1 cellular context compared by ENCODE assay signal in the genomic region with DNA sequence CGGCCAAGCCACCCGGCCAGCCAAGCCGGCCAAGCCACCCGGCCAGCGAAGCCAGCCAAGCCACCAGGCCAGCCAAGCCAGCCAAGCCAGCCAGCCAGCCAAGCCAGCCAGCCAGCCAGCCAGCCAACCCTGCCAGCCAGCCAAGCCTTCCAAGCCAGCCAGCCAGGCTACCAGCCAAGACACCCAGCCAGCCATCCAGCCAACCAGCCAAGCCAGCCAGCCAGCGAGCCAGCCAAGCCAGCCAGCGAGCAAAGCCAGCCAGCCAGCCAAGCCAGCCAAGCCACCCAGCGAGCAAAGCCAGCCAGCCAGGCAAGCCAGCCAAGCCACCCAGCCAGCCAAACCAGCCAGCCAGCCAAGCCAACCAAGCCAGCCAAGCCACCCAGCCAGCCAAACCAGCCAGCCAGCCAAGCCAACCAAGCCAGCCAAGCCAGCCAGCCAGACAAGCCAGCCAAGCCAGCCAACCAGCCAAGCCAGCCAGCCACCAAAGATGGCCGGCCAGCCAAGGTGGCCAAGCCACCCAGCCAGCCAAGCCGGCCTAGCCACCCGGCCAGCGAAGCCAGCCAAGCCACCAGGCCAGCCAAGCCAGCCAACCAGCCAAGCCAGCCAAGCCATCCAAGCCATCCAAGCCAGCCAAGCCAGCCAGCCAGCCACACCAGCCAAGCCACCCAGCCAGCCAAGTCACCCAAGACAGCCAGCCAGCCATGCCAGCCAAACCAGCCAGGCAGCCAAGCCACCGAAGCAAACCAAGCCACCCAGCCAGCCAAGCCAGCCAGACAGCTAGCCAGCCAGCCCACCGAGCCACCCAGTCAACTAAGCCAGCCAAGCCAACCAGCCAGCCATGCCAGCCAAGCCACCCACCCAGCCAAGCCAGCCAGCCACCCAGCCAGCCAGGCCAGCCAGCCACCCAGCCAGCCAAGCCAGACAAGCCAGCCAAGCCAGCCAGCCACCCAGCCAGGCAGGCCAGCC.
TF ChIP-seq lines count a peak whose summit lies in the region.

No MANE protein-coding gene starts in this region.

TF ChIP-seq in HepG2, 621 proteins besides CTCF, POLR2A, EP300 and RAD21 (continued from another document):
- TF ChIP-seq, protein P1, sequence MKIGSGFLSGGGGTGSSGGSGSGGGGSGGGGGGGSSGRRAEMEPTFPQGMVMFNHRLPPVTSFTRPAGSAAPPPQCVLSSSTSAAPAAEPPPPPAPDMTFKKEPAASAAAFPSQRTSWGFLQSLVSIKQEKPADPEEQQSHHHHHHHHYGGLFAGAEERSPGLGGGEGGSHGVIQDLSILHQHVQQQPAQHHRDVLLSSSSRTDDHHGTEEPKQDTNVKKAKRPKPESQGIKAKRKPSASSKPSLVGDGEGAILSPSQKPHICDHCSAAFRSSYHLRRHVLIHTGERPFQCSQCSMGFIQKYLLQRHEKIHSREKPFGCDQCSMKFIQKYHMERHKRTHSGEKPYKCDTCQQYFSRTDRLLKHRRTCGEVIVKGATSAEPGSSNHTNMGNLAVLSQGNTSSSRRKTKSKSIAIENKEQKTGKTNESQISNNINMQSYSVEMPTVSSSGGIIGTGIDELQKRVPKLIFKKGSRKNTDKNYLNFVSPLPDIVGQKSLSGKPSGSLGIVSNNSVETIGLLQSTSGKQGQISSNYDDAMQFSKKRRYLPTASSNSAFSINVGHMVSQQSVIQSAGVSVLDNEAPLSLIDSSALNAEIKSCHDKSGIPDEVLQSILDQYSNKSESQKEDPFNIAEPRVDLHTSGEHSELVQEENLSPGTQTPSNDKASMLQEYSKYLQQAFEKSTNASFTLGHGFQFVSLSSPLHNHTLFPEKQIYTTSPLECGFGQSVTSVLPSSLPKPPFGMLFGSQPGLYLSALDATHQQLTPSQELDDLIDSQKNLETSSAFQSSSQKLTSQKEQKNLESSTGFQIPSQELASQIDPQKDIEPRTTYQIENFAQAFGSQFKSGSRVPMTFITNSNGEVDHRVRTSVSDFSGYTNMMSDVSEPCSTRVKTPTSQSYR (CRISPR knock-in tag; IDR thresholded peaks at IDR 0.05; ENCODE audit: borderline replicate concordance), result no peak
- TF ChIP-seq CBFB (CRISPR knock-in tag; IDR thresholded peaks at IDR 0.05) (no peak), ZEB1 (IDR thresholded peaks at IDR 0.05; ENCODE audit: insufficient replicate concordance, low read depth) (no peak), KLF16 (CRISPR knock-in tag; IDR thresholded peaks at IDR 0.05) (no peak), ELF1 (CRISPR knock-in tag; IDR thresholded peaks at IDR 0.05) (no peak), ZNF225 (CRISPR knock-in tag; IDR thresholded peaks at IDR 0.05) (no peak), HNRNPUL1 (IDR thresholded peaks at IDR 0.05; ENCODE audit: low read depth, low read length) (no peak), ZSCAN21 (CRISPR knock-in tag; IDR thresholded peaks at IDR 0.05; ENCODE audit: borderline replicate concordance) (no peak), ELF3 (CRISPR knock-in tag; IDR thresholded peaks at IDR 0.05) (no peak), FOXA3 (CRISPR knock-in tag; IDR thresholded peaks at IDR 0.05) (no peak), ADNP (CRISPR knock-in tag; IDR thresholded peaks at IDR 0.05) (no peak), ZSCAN22 (CRISPR knock-in tag; IDR thresholded peaks at IDR 0.05) (no peak), ZNF724P (CRISPR knock-in tag; IDR thresholded peaks at IDR 0.05; ENCODE audit: borderline replicate concordance) (no peak), CCDC6 (CRISPR knock-in tag; IDR thresholded peaks at IDR 0.05) (no peak)
- TF ChIP-seq, protein P2, sequence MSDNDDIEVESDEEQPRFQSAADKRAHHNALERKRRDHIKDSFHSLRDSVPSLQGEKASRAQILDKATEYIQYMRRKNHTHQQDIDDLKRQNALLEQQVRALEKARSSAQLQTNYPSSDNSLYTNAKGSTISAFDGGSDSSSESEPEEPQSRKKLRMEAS (IDR thresholded peaks at IDR 0.05), result no peak
- TF ChIP-seq, protein P3, sequence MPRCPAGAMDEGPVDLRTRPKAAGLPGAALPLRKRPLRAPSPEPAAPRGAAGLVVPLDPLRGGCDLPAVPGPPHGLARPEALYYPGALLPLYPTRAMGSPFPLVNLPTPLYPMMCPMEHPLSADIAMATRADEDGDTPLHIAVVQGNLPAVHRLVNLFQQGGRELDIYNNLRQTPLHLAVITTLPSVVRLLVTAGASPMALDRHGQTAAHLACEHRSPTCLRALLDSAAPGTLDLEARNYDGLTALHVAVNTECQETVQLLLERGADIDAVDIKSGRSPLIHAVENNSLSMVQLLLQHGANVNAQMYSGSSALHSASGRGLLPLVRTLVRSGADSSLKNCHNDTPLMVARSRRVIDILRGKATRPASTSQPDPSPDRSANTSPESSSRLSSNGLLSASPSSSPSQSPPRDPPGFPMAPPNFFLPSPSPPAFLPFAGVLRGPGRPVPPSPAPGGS (CRISPR knock-in tag; IDR thresholded peaks at IDR 0.05), result no peak
- TF ChIP-seq, protein P4, sequence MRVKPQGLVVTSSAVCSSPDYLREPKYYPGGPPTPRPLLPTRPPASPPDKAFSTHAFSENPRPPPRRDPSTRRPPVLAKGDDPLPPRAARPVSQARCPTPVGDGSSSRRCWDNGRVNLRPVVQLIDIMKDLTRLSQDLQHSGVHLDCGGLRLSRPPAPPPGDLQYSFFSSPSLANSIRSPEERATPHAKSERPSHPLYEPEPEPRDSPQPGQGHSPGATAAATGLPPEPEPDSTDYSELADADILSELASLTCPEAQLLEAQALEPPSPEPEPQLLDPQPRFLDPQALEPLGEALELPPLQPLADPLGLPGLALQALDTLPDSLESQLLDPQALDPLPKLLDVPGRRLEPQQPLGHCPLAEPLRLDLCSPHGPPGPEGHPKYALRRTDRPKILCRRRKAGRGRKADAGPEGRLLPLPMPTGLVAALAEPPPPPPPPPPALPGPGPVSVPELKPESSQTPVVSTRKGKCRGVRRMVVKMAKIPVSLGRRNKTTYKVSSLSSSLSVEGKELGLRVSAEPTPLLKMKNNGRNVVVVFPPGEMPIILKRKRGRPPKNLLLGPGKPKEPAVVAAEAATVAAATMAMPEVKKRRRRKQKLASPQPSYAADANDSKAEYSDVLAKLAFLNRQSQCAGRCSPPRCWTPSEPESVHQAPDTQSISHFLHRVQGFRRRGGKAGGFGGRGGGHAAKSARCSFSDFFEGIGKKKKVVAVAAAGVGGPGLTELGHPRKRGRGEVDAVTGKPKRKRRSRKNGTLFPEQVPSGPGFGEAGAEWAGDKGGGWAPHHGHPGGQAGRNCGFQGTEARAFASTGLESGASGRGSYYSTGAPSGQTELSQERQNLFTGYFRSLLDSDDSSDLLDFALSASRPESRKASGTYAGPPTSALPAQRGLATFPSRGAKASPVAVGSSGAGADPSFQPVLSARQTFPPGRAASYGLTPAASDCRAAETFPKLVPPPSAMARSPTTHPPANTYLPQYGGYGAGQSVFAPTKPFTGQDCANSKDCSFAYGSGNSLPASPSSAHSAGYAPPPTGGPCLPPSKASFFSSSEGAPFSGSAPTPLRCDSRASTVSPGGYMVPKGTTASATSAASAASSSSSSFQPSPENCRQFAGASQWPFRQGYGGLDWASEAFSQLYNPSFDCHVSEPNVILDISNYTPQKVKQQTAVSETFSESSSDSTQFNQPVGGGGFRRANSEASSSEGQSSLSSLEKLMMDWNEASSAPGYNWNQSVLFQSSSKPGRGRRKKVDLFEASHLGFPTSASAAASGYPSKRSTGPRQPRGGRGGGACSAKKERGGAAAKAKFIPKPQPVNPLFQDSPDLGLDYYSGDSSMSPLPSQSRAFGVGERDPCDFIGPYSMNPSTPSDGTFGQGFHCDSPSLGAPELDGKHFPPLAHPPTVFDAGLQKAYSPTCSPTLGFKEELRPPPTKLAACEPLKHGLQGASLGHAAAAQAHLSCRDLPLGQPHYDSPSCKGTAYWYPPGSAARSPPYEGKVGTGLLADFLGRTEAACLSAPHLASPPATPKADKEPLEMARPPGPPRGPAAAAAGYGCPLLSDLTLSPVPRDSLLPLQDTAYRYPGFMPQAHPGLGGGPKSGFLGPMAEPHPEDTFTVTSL (CRISPR knock-in tag; IDR thresholded peaks at IDR 0.05; ENCODE audit: borderline replicate concordance), result no peak
TF ChIP-seq in HepG2: peak in this region for 0.
